Comparison of ENCODE assay signal across 8 cellular contexts in genomic region chr7:100626055-100626454, GRCh38. TPM values are rescaled to one million over a fixed set of nuclear protein-coding genes. Genes with fewer than 3 reads are reported as not detected.
A peak's percentile ranks its signal among the peaks of the same experiment; 100 is the strongest.
DNase-seq lines count a peak whose midpoint lies in the region; ATAC-seq and TF ChIP-seq lines count a peak whose summit lies in the region.

No MANE protein-coding gene starts in this region.

- H3K36me3 ChIP-seq in SU-DHL-6 (ENCODE audit: low read length): no peaks in the 10 kb centered on the region

- CTCF ChIA-PET in activated CD4-positive, alpha-beta T cell treated with anti-CD3 and anti-CD28 coated beads for 36 hours (lab: Charles Lee): interaction anchor here (0.7 to 2.9 kb wide), 5 partner anchors 8 to 79 kb away, joined by 3 to 10 read pairs (median 4); partner anchors contain the start of genes FBXO24, MOSPD3 and POP7

- H3K27ac ChIP-seq in SU-DHL-6 (ENCODE audit: low read depth, low read length): no peak overlapping the region

- H3K27me3 Mint-ChIP-seq in activated CD4-positive, alpha-beta T cell treated with anti-CD3 and anti-CD28 coated beads for 36 hours: no peaks in the 10 kb centered on the region

- peak overlapping the region; percentile 71 for H3K4me3 Mint-ChIP-seq in activated CD4-positive, alpha-beta T cell treated with anti-CD3 and anti-CD28 coated beads for 36 hours
- peak overlapping the region; percentile 74 for H3K4me3 Mint-ChIP-seq in stimulated activated effector memory CD8-positive, alpha-beta T cell treated with anti-CD3 and anti-CD28 coated beads, Interleukin-12 subunit alpha, Interleukin-12 subunit beta, amount 100 ng/mL, for 72 hours

- POLR2A ChIA-PET in activated CD4-positive, alpha-beta T cell treated with anti-CD3 and anti-CD28 coated beads for 36 hours (lab: Charles Lee): interaction anchor here (0.8 to 1.4 kb wide), 3 partner anchors 10 to 40 kb away, joined by 3 to 8 read pairs (median 5); partner anchors contain the start of genes FBXO24 and LRCH4

- H3K9me3 Mint-ChIP-seq in activated CD4-positive, alpha-beta T cell treated with anti-CD3 and anti-CD28 coated beads for 36 hours (ENCODE audit: low read depth): no peaks in the 10 kb centered on the region
- no peaks in the 10 kb centered on the region for H3K9me3 Mint-ChIP-seq in stimulated activated effector memory CD8-positive, alpha-beta T cell treated with anti-CD3 and anti-CD28 coated beads, Interleukin-12 subunit alpha, Interleukin-12 subunit beta, amount 100 ng/mL, for 72 hours

- no peaks in the 10 kb centered on the region for H3K27me3 ChIP-seq in SU-DHL-6 (ENCODE audit: low read length)

- H3K4me3 ChIP-seq in SU-DHL-6 (ENCODE audit: insufficient read depth, low read length, poor library complexity, severe bottlenecking) (peak overlapping the region; percentile 58), foreskin fibroblast (ENCODE audit: low read depth in 1 of 2, low read length in 2 of 2) (peak overlapping the region; percentile 29 to 30)

- peaks cover 3% of the 10 kb centered on the region for H3K36me3 Mint-ChIP-seq in activated CD4-positive, alpha-beta T cell treated with anti-CD3 and anti-CD28 coated beads for 36 hours (ENCODE audit: low read depth)
- no peaks in the 10 kb centered on the region for H3K36me3 Mint-ChIP-seq in stimulated activated effector memory CD8-positive, alpha-beta T cell treated with anti-CD3 and anti-CD28 coated beads, Interleukin-12 subunit alpha, Interleukin-12 subunit beta, amount 100 ng/mL, for 72 hours

- peak overlapping the region; percentile 20 for H2AFZ ChIP-seq in SU-DHL-6 (ENCODE audit: low read depth, low read length, severe bottlenecking)

- peak overlapping the region; percentile 77 for H3K4me2 ChIP-seq in SU-DHL-6 (ENCODE audit: low read depth, low read length, poor library complexity, severe bottlenecking)

- no peak for DNase-seq in activated CD4-positive, alpha-beta T cell treated with anti-CD3 and anti-CD28 coated beads for 36 hours
- DNase-seq in activated CD4-positive, alpha-beta T cell treated with anti-CD3 and anti-CD28 coated beads for 4 hours: no peak
- DNase-seq in foreskin fibroblast (no peak), cortex of kidney (lab: John Stamatoyannopoulos, UW) (no peak)
- no peak for DNase-seq in stimulated activated effector memory CD8-positive, alpha-beta T cell treated with anti-CD3 and anti-CD28 coated beads, Interleukin-12 subunit alpha, Interleukin-12 subunit beta, amount 100 ng/mL, for 72 hours (ENCODE audit: low spot score in 2 of 2)

- H3K79me2 ChIP-seq in SU-DHL-6 (ENCODE audit: insufficient read depth, low read length): no peaks in the 10 kb centered on the region

- no peak for ATAC-seq in activated CD4-positive, alpha-beta T cell treated with anti-CD3 and anti-CD28 coated beads for 36 hours
- no peak for ATAC-seq in stimulated activated effector memory CD8-positive, alpha-beta T cell treated with anti-CD3 and anti-CD28 coated beads, Interleukin-12 subunit alpha, Interleukin-12 subunit beta, amount 100 ng/mL, for 72 hours
- no peak for ATAC-seq in GM18502 (IDR thresholded peaks at IDR 0.05; ENCODE audit: poor library complexity, unreplicated experiment)
- ATAC-seq in GM21447 (IDR thresholded peaks at IDR 0.05; ENCODE audit: unreplicated experiment): no peak

- no peaks in the 10 kb centered on the region for H3K9me3 ChIP-seq in SU-DHL-6 (ENCODE audit: insufficient read depth, low read length)

- no peak for TF ChIP-seq CTCF in SU-DHL-6 (IDR thresholded peaks at IDR 0.05; ENCODE audit: insufficient read depth, low read length, poor library complexity, severe bottlenecking)
- TF ChIP-seq CTCF in foreskin fibroblast (IDR thresholded peaks at IDR 0.05; ENCODE audit: low read depth, low read length): no peak

- no peak overlapping the region for H3K27ac Mint-ChIP-seq in activated CD4-positive, alpha-beta T cell treated with anti-CD3 and anti-CD28 coated beads for 36 hours
- H3K27ac Mint-ChIP-seq in stimulated activated effector memory CD8-positive, alpha-beta T cell treated with anti-CD3 and anti-CD28 coated beads, Interleukin-12 subunit alpha, Interleukin-12 subunit beta, amount 100 ng/mL, for 72 hours: peak overlapping the region; percentile 91

- no peaks in the 10 kb centered on the region for H3K9me2 ChIP-seq in SU-DHL-6 (replicated peaks; ENCODE audit: insufficient read depth, low read length)

- H4K20me1 ChIP-seq in SU-DHL-6 (ENCODE audit: low read depth, low read length): no peaks in the 10 kb centered on the region

- intact Hi-C loops in activated CD4-positive, alpha-beta T cell treated with anti-CD3 and anti-CD28 coated beads for 36 hours (cut with DNase I, micrococcal nuclease): loop anchor here (1.0 to 5.0 kb wide), 8 partner anchors 14 to 226 kb away; partner anchors contain the start of genes GNB2 (in 2 of the 2), MOSPD3 (in 2 of the 2), FBXO24 (in 1 of the 2) and LRCH4 (in 1 of the 2)

- H3F3A ChIP-seq in SU-DHL-6 (ENCODE audit: insufficient read depth): peaks cover 7% of the 10 kb centered on the region

- H3K9ac ChIP-seq in SU-DHL-6 (ENCODE audit: low read length): peak overlapping the region; percentile 69

- peaks cover 13% of the 10 kb centered on the region for H3K4me1 Mint-ChIP-seq in activated CD4-positive, alpha-beta T cell treated with anti-CD3 and anti-CD28 coated beads for 36 hours
- peaks cover 45% of the 10 kb centered on the region for H3K4me1 Mint-ChIP-seq in stimulated activated effector memory CD8-positive, alpha-beta T cell treated with anti-CD3 and anti-CD28 coated beads, Interleukin-12 subunit alpha, Interleukin-12 subunit beta, amount 100 ng/mL, for 72 hours

RNA-seq across cellular contexts. Expression of gene MOSPD3, which starts 13.7 kb away (rescaled TPM):
- 10 to 100 TPM; 14.4 to 19.9 TPM for total RNA-seq in activated CD4-positive, alpha-beta T cell treated with anti-CD3 and anti-CD28 coated beads for 36 hours

RNA-seq across cellular contexts. Expression of gene TFR2, which starts 15.3 kb away (rescaled TPM):
- total RNA-seq in activated CD4-positive, alpha-beta T cell treated with anti-CD3 and anti-CD28 coated beads for 36 hours: 10 to 100 TPM; 10.1 to 12.4 TPM

RNA-seq across cellular contexts. Expression of gene PCOLCE, which starts 23.9 kb away (rescaled TPM):
- total RNA-seq in activated CD4-positive, alpha-beta T cell treated with anti-CD3 and anti-CD28 coated beads for 36 hours: 1 to 10 TPM; 7.6 to 8.9 TPM

RNA-seq across cellular contexts. Expression of gene ACTL6B, which starts 30.2 kb away (rescaled TPM):
- not detected for total RNA-seq in activated CD4-positive, alpha-beta T cell treated with anti-CD3 and anti-CD28 coated beads for 36 hours

RNA-seq across cellular contexts. Expression of gene FBXO24, which starts 39.9 kb away (rescaled TPM):
- 1 to 10 TPM; 1.4 to 2.1 TPM for total RNA-seq in activated CD4-positive, alpha-beta T cell treated with anti-CD3 and anti-CD28 coated beads for 36 hours
